Comparison of ENCODE assay signal across 18 cellular contexts in genomic region chr1:68148631-68149030, GRCh38.
"Had no signal": no experiment of that assay in that cellular context is flagged by ENCODE, and none has a peak within 500 bp of the region (broad histone marks: within the 10 kb centered on the region; RNA-seq: fewer than 3 reads in every experiment).

No MANE protein-coding gene starts in this region.

- H3K4me1 ChIP-seq: lower lobe of right lung had no signal

- H3K4me3 Mint-ChIP-seq: memory B cell, naive B cell, nephron progenitor cell, type B pancreatic cell had no signal

- H3K36me3 Mint-ChIP-seq: memory B cell, naive B cell had no signal

- H3K27me3 ChIP-seq: sigmoid colon, stomach had no signal

- H3K9me3 ChIP-seq: lower lobe of right lung, sigmoid colon, stomach had no signal

- H3K27ac ChIP-seq: coronary artery, lower lobe of right lung had no signal

- H3K4me3 ChIP-seq: coronary artery, lower lobe of right lung, sigmoid colon, stomach had no signal

- ATAC-seq: esophagus mucosa, left lobe of liver, lower lobe of right lung had no signal

- H3K27me3 Mint-ChIP-seq: memory B cell, type B pancreatic cell had no signal

- H3K9me3 Mint-ChIP-seq: memory B cell, naive B cell, nephron progenitor cell, type B pancreatic cell had no signal

- H3K27ac Mint-ChIP-seq: memory B cell, nephron progenitor cell, type B pancreatic cell had no signal

- DNase-seq: central memory CD4-positive, alpha-beta T cell; effector CD4-positive, alpha-beta T cell; hippocampal formation; kidney glomerular epithelial cell; lower lobe of right lung; midbrain; naive B cell; nephron progenitor cell; sigmoid colon; small intestine; stimulated activated CD4-positive, alpha-beta T cell treated with anti-CD3 and anti-CD28 coated beads, Interleukin-12 subunit alpha, Interleukin-12 subunit beta, amount 100 ng/mL, for 4 hours; stimulated activated naive CD4-positive, alpha-beta T cell; stomach had no signal

- H3K4me1 Mint-ChIP-seq: memory B cell, naive B cell, nephron progenitor cell had no signal
